Comparison of ENCODE assay signal across 17 cellular contexts in the genomic region with DNA sequence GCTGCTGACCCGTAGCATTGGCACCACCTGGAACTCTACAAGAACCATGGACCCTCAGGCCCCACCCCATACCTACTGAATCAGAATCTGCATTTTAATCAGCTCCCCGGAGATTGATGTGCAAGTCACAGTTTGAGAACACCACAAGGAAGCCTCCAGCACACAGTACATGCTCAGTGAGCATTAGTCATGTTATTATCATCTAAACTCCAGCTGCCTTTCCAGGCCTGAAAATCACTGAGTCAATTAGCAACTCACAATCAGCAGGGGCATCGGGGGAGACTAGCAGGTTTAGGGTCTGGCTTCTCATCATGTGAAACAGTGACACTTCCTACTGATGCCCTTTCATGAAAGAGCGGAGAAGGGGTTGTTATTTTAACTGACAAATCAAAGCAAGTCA.
DNase-seq lines count a peak whose midpoint lies in the region; TF ChIP-seq lines count a peak whose summit lies in the region.
"Had no signal": no experiment of that assay in that cellular context is flagged by ENCODE, and none has a peak within 500 bp of the region (broad histone marks: within the 10 kb centered on the region; RNA-seq: fewer than 3 reads in every experiment).

No MANE protein-coding gene starts in this region.

- no peak overlapping the region for H3K27ac ChIP-seq in osteoblast (ENCODE audit: low read depth, low read length)

- H3K4me3 Mint-ChIP-seq in HFFc6: peak overlapping the region; percentile 79
- H3K4me3 Mint-ChIP-seq: CD4-positive, CD25-positive, alpha-beta regulatory T cell had no signal

- H3K27ac Mint-ChIP-seq in HFFc6: peak overlapping the region; percentile 100
- H3K27ac Mint-ChIP-seq: CD4-positive, CD25-positive, alpha-beta regulatory T cell; IgD-negative memory B cell had no signal

- H3K36me3 ChIP-seq in osteoblast (ENCODE audit: insufficient read depth, low read length): no peaks in the 10 kb centered on the region

- no peak overlapping the region for H3K4me3 ChIP-seq in osteoblast (ENCODE audit: insufficient read depth, low read length)

- no peak overlapping the region for H2AFZ ChIP-seq in osteoblast (ENCODE audit: low read length)

- peaks cover 36% of the 10 kb centered on the region for H3K4me1 Mint-ChIP-seq in HFFc6 (ENCODE audit: low read depth)
- H3K4me1 Mint-ChIP-seq: CD4-positive, CD25-positive, alpha-beta regulatory T cell; IgD-negative memory B cell had no signal

- DNase-seq in Daoy (ENCODE audit: low read depth) (peak; percentile 33), HFFc6 (peak; percentile 66), astrocyte of the hippocampus (ENCODE audit: low read depth, low spot score) (peak; percentile 43), iris pigment epithelial cell (ENCODE audit: low read depth) (peak; percentile 11), NK-92 (lab: John Stamatoyannopoulos, UW; ENCODE audit: unreplicated experiment) (no peak), cortex of kidney (lab: John Stamatoyannopoulos, UW) (no peak), osteoblast (ENCODE audit: insufficient read length, low spot score, missing footprints) (no peak), inferior parietal cortex (ENCODE audit: extremely low spot score) (no peak)
- DNase-seq: AML-193; CD4-positive, CD25-positive, alpha-beta regulatory T cell; DND-41; NCI-H1092; NCI-H187; NCI-H446; NCI-H748 treated with DMSO at 0.1 percent for 48 hours; SHP77 had no signal

- peaks cover 7% of the 10 kb centered on the region for H3K27me3 Mint-ChIP-seq in HFFc6 (ENCODE audit: insufficient read depth)
- H3K27me3 Mint-ChIP-seq: CD4-positive, CD25-positive, alpha-beta regulatory T cell had no signal

- TF ChIP-seq CTCF in HFFc6 (IDR thresholded peaks at IDR 0.05) (no peak), osteoblast (IDR thresholded peaks at IDR 0.05; ENCODE audit: extremely low read depth, low read depth, low read length) (no peak)

- H3K9me3 ChIP-seq in osteoblast (ENCODE audit: low read depth, low read length): no peaks in the 10 kb centered on the region

- no peak overlapping the region for H3K4me2 ChIP-seq in osteoblast (ENCODE audit: insufficient read depth, low read length)

- no peaks in the 10 kb centered on the region for H3K79me2 ChIP-seq in osteoblast (ENCODE audit: insufficient read depth, low read length)

- peaks cover 6% of the 10 kb centered on the region; the same call in 1 of the 2 replicates for H3K9me3 Mint-ChIP-seq in HFFc6
- H3K9me3 Mint-ChIP-seq: IgD-negative memory B cell had no signal

- H4K20me1 ChIP-seq in osteoblast (ENCODE audit: insufficient read depth, low read length): no peaks in the 10 kb centered on the region

- peaks cover 5% of the 10 kb centered on the region for H3K27me3 ChIP-seq in osteoblast (ENCODE audit: insufficient read depth, low read length)

- no peaks in the 10 kb centered on the region for H3K4me1 ChIP-seq in osteoblast (ENCODE audit: insufficient read depth, low read length)

- H3K36me3 Mint-ChIP-seq in HFFc6 (ENCODE audit: low read depth): 0 out of 2 replicates have a peak, but pooled peaks cover 5% of the 10 kb centered on the region
- H3K36me3 Mint-ChIP-seq: CD4-positive, CD25-positive, alpha-beta regulatory T cell; IgD-negative memory B cell had no signal

Comparison
In these comparisons a context has a peak if more than half of its experiments do, and no peak if none do; other contexts are left out.
1. DNase-seq: peak in Daoy (single experiment), HFFc6 (single experiment), astrocyte of the hippocampus (single experiment) and iris pigment epithelial cell (single experiment); none in NK-92 (single experiment), cortex of kidney (single experiment), osteoblast (single experiment) and inferior parietal cortex (single experiment).